ENCODE assay signal across 21 cellular contexts in genomic region chr6:168126566-168127383, GRCh38. TPM values are rescaled to one million over a fixed set of nuclear protein-coding genes. Genes with fewer than 3 reads are reported as not detected.
DNase-seq lines count a peak whose midpoint lies in the region; ATAC-seq, FAIRE-seq and TF ChIP-seq lines count a peak whose summit lies in the region.
"Had no signal": no experiment of that assay in that cellular context is flagged by ENCODE, and none has a peak within 500 bp of the region (broad histone marks: within the 10 kb centered on the region; RNA-seq: fewer than 3 reads in every experiment).

No MANE protein-coding gene starts in this region.

- H3K9ac ChIP-seq in mammary epithelial cell (ENCODE audit: insufficient read depth, low read length), result no peak overlapping the region
- H3K9ac ChIP-seq in K562 (ENCODE audit: insufficient read depth in 1 of 2, low read depth in 2 of 2, low read length in 2 of 2), result no peak overlapping the region

- H3K36me3 ChIP-seq in breast epithelium, result no peaks in the 10 kb centered on the region
- no peaks in the 10 kb centered on the region for H3K36me3 ChIP-seq in mammary epithelial cell (ENCODE audit: insufficient read depth, low read length)
- H3K36me3 ChIP-seq in K562 (ENCODE audit: control insufficient read depth, insufficient read depth, low read length), result no peaks in the 10 kb centered on the region
- H3K36me3 ChIP-seq in spleen, result no peaks in the 10 kb centered on the region
- H3K36me3 ChIP-seq: Peyer's patch had no signal

- DNase-seq in breast epithelium (ENCODE audit: low spot score in 2 of 2), result peak; percentile 9 to 35
- DNase-seq in mammary epithelial cell, result no peak
- no peak for DNase-seq in K562 (ENCODE audit: extremely low read depth in 1 of 4, low spot score in 3 of 4)
- DNase-seq in left lobe of liver (ENCODE audit: low spot score), result peak; percentile 33
- peak; percentile 52 for DNase-seq in spleen
- no peak for DNase-seq in NCI-H1105 (lab: John Stamatoyannopoulos, UW)
- DNase-seq in MV-4-11 (lab: John Stamatoyannopoulos, UW), result no peak
- no peak for DNase-seq in occipital lobe (lab: John Stamatoyannopoulos, UW)
- DNase-seq: DMS53, GOT3, Kasumi-1, NCI-H1417, NCI-H2029, NCI-H2171 treated with DMSO at 0.1 percent for 48 hours, NCI-H82, SHP77 had no signal

- TF ChIP-seq RAD21 in K562 (CRISPR knock-in tag; conservative IDR thresholded peaks at IDR 0.05 in 1 of 2, IDR thresholded peaks at IDR 0.05 in 1 of 2), result no peak

- dilution Hi-C loops in mammary epithelial cell (cut with HindIII; ENCODE audit: low sequenced_read_pairs), result no loop called here

- H3K27ac ChIP-seq in breast epithelium (no peak overlapping the region), mammary epithelial cell (ENCODE audit: insufficient read depth, low read depth, low read length) (no peak overlapping the region), K562 (ENCODE audit: extremely low read depth, low read depth, low read length) (no peak overlapping the region), spleen (no peak overlapping the region)
- H3K27ac ChIP-seq: C4-2B, Peyer's patch had no signal

- H3K4me3 ChIP-seq in breast epithelium, result no peak overlapping the region
- H3K4me3 ChIP-seq in mammary epithelial cell (replicated peaks in 1 of 3; ENCODE audit: insufficient read depth in 1 of 3, low read depth in 2 of 3, low read length in 3 of 3), result no peak overlapping the region
- no peak overlapping the region for H3K4me3 ChIP-seq in K562
- H3K4me3 ChIP-seq in spleen, result no peak overlapping the region
- H3K4me3 ChIP-seq: Peyer's patch had no signal

- TF ChIP-seq EP300 in K562 (IDR thresholded peaks at IDR 0.05; ENCODE audit: low read length), result no peak

- H3K9me3 ChIP-seq in breast epithelium (no peaks in the 10 kb centered on the region), mammary epithelial cell (replicated peaks; ENCODE audit: insufficient read depth, low read length) (peaks cover 31% of the 10 kb centered on the region), K562 (replicated peaks; ENCODE audit: control insufficient read depth, insufficient read depth, low read depth, low read length) (no peaks in the 10 kb centered on the region), spleen (peaks cover 0 to 2% (median 0%) of the 10 kb centered on the region in 8 donors)
- H3K9me3 ChIP-seq: Peyer's patch had no signal

- H3K79me2 ChIP-seq in mammary epithelial cell (ENCODE audit: insufficient read depth, low read length) (no peaks in the 10 kb centered on the region), K562 (ENCODE audit: control insufficient read depth, insufficient read depth, low read length) (no peaks in the 10 kb centered on the region)

- H3K4me1 ChIP-seq in breast epithelium, result no peaks in the 10 kb centered on the region
- no peaks in the 10 kb centered on the region for H3K4me1 ChIP-seq in mammary epithelial cell (ENCODE audit: insufficient read depth, low read length)
- H3K4me1 ChIP-seq in K562 (replicated peaks in 1 of 2; ENCODE audit: control insufficient read depth in 2 of 2, insufficient read depth in 2 of 2, low read length in 2 of 2), result no peaks in the 10 kb centered on the region; a peak in 1 of 5 replicates
- H3K4me1 ChIP-seq in spleen, result peaks cover 0 to 2% (median 0%) of the 10 kb centered on the region in 6 donors
- H3K4me1 ChIP-seq: Peyer's patch had no signal

- ATAC-seq in K562 (no peak), left lobe of liver (no peak)

- TF ChIP-seq POLR2A in breast epithelium (IDR thresholded peaks at IDR 0.05) (no peak), K562 (conservative IDR thresholded peaks at IDR 0.05) (no peak), spleen (IDR thresholded peaks at IDR 0.05) (no peak)

- in situ Hi-C loops in mammary epithelial cell (cut with MboI; ENCODE audit: low sequenced_read_pairs in 2 of 2), result no loop called here
- in situ Hi-C loops in K562 (cut with MboI), result no loop called here

- no peak for TF ChIP-seq CTCF in breast epithelium (IDR thresholded peaks at IDR 0.05)
- TF ChIP-seq CTCF in mammary epithelial cell (conservative IDR thresholded peaks at IDR 0.05 in 1 of 2, IDR thresholded peaks at IDR 0.05 in 1 of 2; ENCODE audit: extremely low read depth in 1 of 2, insufficient read depth in 1 of 2, low read depth in 1 of 2, low read length in 2 of 2), result no peak
- no peak for TF ChIP-seq CTCF in K562 (IDR thresholded peaks at IDR 0.05 in 2 of 3, conservative IDR thresholded peaks at IDR 0.05 in 1 of 3; ENCODE audit: insufficient read depth in 2 of 3, low read depth in 1 of 3, low read length in 3 of 3)
- no peak for TF ChIP-seq CTCF in spleen (IDR thresholded peaks at IDR 0.05 in 8 of 11, conservative IDR thresholded peaks at IDR 0.05 in 3 of 11)

- WGBS in mammary epithelial cell (ENCODE audit: low coverage, missing lambda C conversion rate), result 71% methylated on average over 19 of the region's 22 CpGs
- WGBS in K562 (ENCODE audit: insufficient coverage, low coverage, missing lambda C conversion rate), result 1% methylated on average over 22 of the region's 22 CpGs
- 83 to 95% (median 91%) methylated on average over 21 to 22 of the region's 22 CpGs for WGBS in spleen, 5 donors

- H4K20me1 ChIP-seq in mammary epithelial cell (ENCODE audit: insufficient read depth, low read length), result no peaks in the 10 kb centered on the region
- H4K20me1 ChIP-seq in K562 (replicated peaks; ENCODE audit: control insufficient read depth, insufficient read depth, low read length), result peaks cover 12% of the 10 kb centered on the region

- FAIRE-seq in K562 (lab: Jason Lieb, UNC), result no peak
- FAIRE-seq: A204.1 had no signal

- H3K4me2 ChIP-seq in mammary epithelial cell (ENCODE audit: insufficient read depth, low read depth, low read length) (no peak overlapping the region), K562 (ENCODE audit: insufficient read depth, low read length) (no peak overlapping the region)

- BruUV-seq in mammary epithelial cell (replicated peaks; lab: Mats Ljungman, UMichigan), result no TSS peak
- no TSS peak for BruUV-seq in K562 (replicated peaks; lab: Mats Ljungman, UMichigan)

- H3K27me3 ChIP-seq in breast epithelium (no peaks in the 10 kb centered on the region), mammary epithelial cell (ENCODE audit: insufficient read depth, low read length) (no peaks in the 10 kb centered on the region), K562 (ENCODE audit: control insufficient read depth in 2 of 2, insufficient read depth in 2 of 2, low read length in 2 of 2) (peaks cover 61 to 96% of the 10 kb centered on the region in 2 experiments), spleen (replicated peaks in 1 of 7) (peaks cover 0 to 17% (median 0%) of the 10 kb centered on the region in 7 donors)
- H3K27me3 ChIP-seq: Peyer's patch had no signal

- CTCF ChIA-PET in mammary epithelial cell (lab: Charles Lee; ENCODE audit: low non-redundant PET), result no interaction called here
- CTCF ChIA-PET in K562 (lab: Yijun Ruan, JAX; ENCODE audit: low intra/inter-chr PET ratio), result no interaction called here

- intact Hi-C loops in breast epithelium (cut with DNase I; ENCODE audit: low total_unique reads), result no loop called here
- intact Hi-C loops in mammary epithelial cell (cut with micrococcal nuclease), result no loop called here
- intact Hi-C loops in K562 (cut with micrococcal nuclease), result no loop called here
- intact Hi-C loops in spleen (cut with DNase I; ENCODE audit: low total_unique reads), result no loop called here

- no peaks in the 10 kb centered on the region for H3K9me1 ChIP-seq in K562 (ENCODE audit: control insufficient read depth, insufficient read depth, low read length)

- POLR2A ChIA-PET in K562 (lab: Yijun Ruan, JAX), result interaction anchor here (1.1 kb wide), 1 partner anchor 9 kb away, joined by 3 read pairs; no protein-coding TSS in a partner anchor

- no peak overlapping the region for H2AFZ ChIP-seq in mammary epithelial cell (ENCODE audit: low read depth, low read length)
- H2AFZ ChIP-seq in K562 (ENCODE audit: low read depth, low read length), result no peak overlapping the region

TF ChIP-seq in K562, 482 proteins besides CTCF, POLR2A, EP300 and RAD21:
- peak; percentile 78; the same call in 1 of the 2 replicates for TF ChIP-seq ZNF263 (CRISPR knock-in tag; IDR thresholded peaks at IDR 0.05; ENCODE audit: borderline replicate concordance)
- TF ChIP-seq KAT2B (IDR thresholded peaks at IDR 0.05; ENCODE audit: low read depth, low read length), result no peak

RNA-seq across cellular contexts. Expression of gene FRMD1, which starts 47.8 kb away (rescaled TPM):
- total RNA-seq in breast epithelium (under 1 TPM; 0.29 to 0.96 (median 0.66) TPM), mammary epithelial cell (not detected), K562 (2014; rRNA removed) (0.16 TPM in 1 of 2 replicates, not detected in the other), K562 (2014; rRNA removed; fragmentation: Illumina TruSeq; extraction: Trizol) (not detected in 2 replicates), K562 (2015; rRNA removed; fragmentation: Illumina TruSeq; extraction: Trizol) (0.04 TPM in 1 of 2 replicates, not detected in the other), K562 (2021) (not detected in 2 replicates), left lobe of liver (0.10 TPM), spleen (1 to 10 TPM in 6 of 7 donors, under 1 TPM in 1; 0.59 to 9.5 (median 1.5) TPM), occipital lobe (not detected)
- polyA plus RNA-seq in mammary epithelial cell (0.01 TPM), K562 (2011; rRNA removed) (0.01 TPM in 1 of 2 replicates, not detected in the other), K562 (2014; fragmentation: Illumina TruSeq; extraction: Trizol) (not detected in 2 replicates), K562 (2014; fragmentation: Nextera tagmentation; extraction: Ambion mirVana) (under 1 TPM in 1 of 2 experiments, not detected in 1; 0.01 TPM), K562 (2014; rRNA removed) (not detected in 2 replicates), spleen (1 to 10 TPM in 1 of 3 donors, under 1 TPM in 2; 0.14 to 3.1 (median 0.33) TPM)
- polyA minus RNA-seq in mammary epithelial cell, result not detected
- not detected in 2 replicates for total RNA-seq in K562 (2011; cell fraction: chromatin; rRNA removed; ENCODE audit: low replicate concordance)
- not detected in 2 replicates for total RNA-seq in K562 (2011; cell fraction: nucleolus; rRNA removed)
- not detected in 2 replicates for total RNA-seq in K562 (2011; cell fraction: nucleoplasm; rRNA removed)
- polyA plus RNA-seq in K562 (2011; cell fraction: cytosol; rRNA removed), result 0.01 TPM in 2 replicates
- polyA plus RNA-seq in K562 (2011; cell fraction: nucleus; rRNA removed), result 0.04 TPM in 1 of 2 replicates, not detected in the other
- polyA plus RNA-seq in K562 (2012), result 0.04 and 0.18 TPM in 2 replicates
- polyA minus RNA-seq in K562 (2011; rRNA and poly(A)+ RNA removed), result not detected in 2 replicates
- not detected in 2 replicates for polyA minus RNA-seq in K562 (2011; cell fraction: cytosol; rRNA and poly(A)+ RNA removed)
- not detected in 2 replicates for polyA minus RNA-seq in K562 (2011; cell fraction: nucleus; rRNA and poly(A)+ RNA removed)
- total RNA-seq: G401, NCI-H460 had no signal

Comparison
In these comparisons a context has a peak if more than half of its experiments do, and no peak if none do; other contexts are left out.
1. DNase-seq: peak in breast epithelium (2 of 2), left lobe of liver (single experiment) and spleen (single experiment); none in mammary epithelial cell (single experiment), K562 (0 of 4), NCI-H1105 (single experiment), MV-4-11 (single experiment) and occipital lobe (single experiment).